Comparison of ENCODE assay signal across 10 cellular contexts in the genomic region with DNA sequence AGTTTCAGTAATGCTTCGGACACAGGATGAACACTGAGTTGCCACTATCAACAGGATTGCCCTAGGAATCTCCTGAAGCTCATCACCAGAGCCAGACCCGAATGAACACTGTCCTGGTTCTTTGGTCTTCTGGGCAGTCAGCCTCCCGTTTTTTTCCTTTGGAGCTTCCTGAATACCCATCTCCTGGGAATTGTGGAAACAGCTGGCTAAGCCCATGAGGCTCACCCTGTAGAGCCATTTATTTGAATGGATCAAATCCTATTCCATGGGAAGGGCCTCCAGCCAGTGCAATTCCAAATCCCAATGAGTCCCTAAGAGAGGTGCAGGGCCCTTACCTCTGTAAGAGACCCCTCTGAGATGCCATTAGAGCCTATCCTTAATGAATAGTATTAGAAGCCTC. TPM values are rescaled to one million over a fixed set of nuclear protein-coding genes. Genes with fewer than 3 reads are reported as not detected.
DNase-seq lines count a peak whose midpoint lies in the region; ATAC-seq and TF ChIP-seq lines count a peak whose summit lies in the region.
"Had no signal": no experiment of that assay in that cellular context is flagged by ENCODE, and none has a peak within 500 bp of the region (broad histone marks: within the 10 kb centered on the region; RNA-seq: fewer than 3 reads in every experiment).

No MANE protein-coding gene starts in this region.

- H3K27ac Mint-ChIP-seq in activated naive CD4-positive, alpha-beta T cell treated with anti-CD3 and anti-CD28 coated beads, Interleukin-2, amount 10 ng/mL, durations not matched to agents 7 days and 5 days = peak overlapping the region; percentile 90
- H3K27ac Mint-ChIP-seq in stimulated activated naive CD8-positive, alpha-beta T cell treated with anti-CD3 and anti-CD28 coated beads, Interleukin-15, amount 100 ng/mL, for 72 hours = peak overlapping the region; percentile 75 to 88

- H3K9me3 ChIP-seq in OCI-LY7 (ENCODE audit: low read length) = no peaks in the 10 kb centered on the region
- H3K9me3 ChIP-seq in gastroesophageal sphincter = no peaks in the 10 kb centered on the region

- no peak for TF ChIP-seq EP300 in gastroesophageal sphincter (IDR thresholded peaks at IDR 0.05)

- intact Hi-C loops in OCI-LY7 (cut with micrococcal nuclease; ENCODE audit: unreplicated experiment) = no loop called here

- peak overlapping the region; percentile 54 for H3K27ac ChIP-seq in OCI-LY7 (ENCODE audit: low read depth, low read length, poor library complexity, severe bottlenecking)
- H3K27ac ChIP-seq in gastroesophageal sphincter = peak overlapping the region in 3 of 4 donors; percentile 30 to 42 (median 37)
- H3K27ac ChIP-seq: RWPE1 had no signal

- H3K36me3 ChIP-seq in OCI-LY7 (ENCODE audit: insufficient read depth, low read length) (peaks cover 100% of the 10 kb centered on the region), gastroesophageal sphincter (peaks cover 0 to 14% of the 10 kb centered on the region in 2 donors)

- peak overlapping the region; percentile 74 for H3K4me2 ChIP-seq in OCI-LY7 (ENCODE audit: low read length)

- peaks cover 79% of the 10 kb centered on the region for H3K36me3 Mint-ChIP-seq in activated naive CD4-positive, alpha-beta T cell treated with anti-CD3 and anti-CD28 coated beads, Interleukin-2, amount 10 ng/mL, durations not matched to agents 7 days and 5 days

- no peak for ATAC-seq in gastroesophageal sphincter
- no peak for ATAC-seq in stimulated activated naive CD8-positive, alpha-beta T cell treated with anti-CD3 and anti-CD28 coated beads, Interleukin-15, amount 100 ng/mL, for 72 hours

- BruUV-seq in OCI-LY7 (replicated peaks; lab: Mats Ljungman, UMichigan) = no TSS peak

- H3K4me3 Mint-ChIP-seq in activated naive CD4-positive, alpha-beta T cell treated with anti-CD3 and anti-CD28 coated beads, Interleukin-2, amount 10 ng/mL, durations not matched to agents 7 days and 5 days = peak overlapping the region; percentile 17
- no peak overlapping the region for H3K4me3 Mint-ChIP-seq in stimulated activated naive CD8-positive, alpha-beta T cell treated with anti-CD3 and anti-CD28 coated beads, Interleukin-15, amount 100 ng/mL, for 72 hours

- peaks cover 100% of the 10 kb centered on the region for H3K79me2 ChIP-seq in OCI-LY7 (ENCODE audit: insufficient read depth, low read depth, low read length)

- WGBS in gastroesophageal sphincter (ENCODE audit: low coverage in 1 of 2), 2 donors = 60 to 71% methylated on average over 3 of the region's 3 CpGs

- TF ChIP-seq POLR2A in gastroesophageal sphincter (IDR thresholded peaks at IDR 0.05) = no peak

- peaks cover 80% of the 10 kb centered on the region for H3K4me1 Mint-ChIP-seq in activated naive CD4-positive, alpha-beta T cell treated with anti-CD3 and anti-CD28 coated beads, Interleukin-2, amount 10 ng/mL, durations not matched to agents 7 days and 5 days
- H3K4me1 Mint-ChIP-seq in stimulated activated naive CD8-positive, alpha-beta T cell treated with anti-CD3 and anti-CD28 coated beads, Interleukin-15, amount 100 ng/mL, for 72 hours = peaks cover 97% of the 10 kb centered on the region

- no peaks in the 10 kb centered on the region for H3K27me3 Mint-ChIP-seq in activated naive CD4-positive, alpha-beta T cell treated with anti-CD3 and anti-CD28 coated beads, Interleukin-2, amount 10 ng/mL, durations not matched to agents 7 days and 5 days
- no peaks in the 10 kb centered on the region for H3K27me3 Mint-ChIP-seq in stimulated activated naive CD8-positive, alpha-beta T cell treated with anti-CD3 and anti-CD28 coated beads, Interleukin-15, amount 100 ng/mL, for 72 hours

- H3K9me3 Mint-ChIP-seq in activated naive CD4-positive, alpha-beta T cell treated with anti-CD3 and anti-CD28 coated beads, Interleukin-2, amount 10 ng/mL, durations not matched to agents 7 days and 5 days = no peaks in the 10 kb centered on the region
- H3K9me3 Mint-ChIP-seq in stimulated activated naive CD8-positive, alpha-beta T cell treated with anti-CD3 and anti-CD28 coated beads, Interleukin-15, amount 100 ng/mL, for 72 hours = no peaks in the 10 kb centered on the region

- POLR2A ChIA-PET in OCI-LY7 (lab: Charles Lee) = interaction anchor here (0.9 to 11.9 kb wide), 4 partner anchors 14 to 35 kb away, joined by 3 to 250 read pairs (median 7); no protein-coding TSS in a partner anchor

- H3K9me2 ChIP-seq in OCI-LY7 (ENCODE audit: insufficient read depth, low read length) = no peaks in the 10 kb centered on the region

- H3K4me3 ChIP-seq in OCI-LY7 (ENCODE audit: low read depth, low read length, poor library complexity, severe bottlenecking) (peak overlapping the region; percentile 21), gastroesophageal sphincter (no peak overlapping the region)

- H4K20me1 ChIP-seq in OCI-LY7 (ENCODE audit: insufficient read depth, low read length) = peaks cover 13% of the 10 kb centered on the region

- TF ChIP-seq CTCF in OCI-LY7 (conservative IDR thresholded peaks at IDR 0.05; ENCODE audit: low read length) (no peak), gastroesophageal sphincter (IDR thresholded peaks at IDR 0.05) (no peak)

- no peak overlapping the region for H2AFZ ChIP-seq in OCI-LY7 (ENCODE audit: low read length)

- CTCF ChIA-PET in activated naive CD4-positive, alpha-beta T cell treated with anti-CD3 and anti-CD28 coated beads, Interleukin-2, amount 10 ng/mL, durations not matched to agents 7 days and 5 days (lab: Charles Lee) = interaction anchor here (0.8 to 12.4 kb wide), 9 partner anchors 14 to 446 kb away, joined by 3 to 236 read pairs (median 7); no protein-coding TSS in a partner anchor
- CTCF ChIA-PET in OCI-LY7 (lab: Charles Lee; ENCODE audit: unreplicated experiment) = interaction anchor here (1.8 to 2.8 kb wide), 2 partner anchors 14 to 35 kb away, joined by 4 to 12 read pairs; no protein-coding TSS in a partner anchor

- H3K27me3 ChIP-seq in gastroesophageal sphincter = no peaks in the 10 kb centered on the region

- peaks cover 66% of the 10 kb centered on the region for H3K4me1 ChIP-seq in OCI-LY7 (ENCODE audit: insufficient read depth, low read length, poor library complexity, severe bottlenecking)
- H3K4me1 ChIP-seq in gastroesophageal sphincter = peaks cover 0 to 63% (median 4%) of the 10 kb centered on the region in 3 donors

- DNase-seq in activated naive CD4-positive, alpha-beta T cell treated with anti-CD3 and anti-CD28 coated beads, Interleukin-2, amount 10 ng/mL, durations not matched to agents 7 days and 5 days = no peak
- no peak for DNase-seq in activated naive CD4-positive, alpha-beta T cell (lab: John Stamatoyannopoulos, UW)
- no peak for DNase-seq in OCI-LY7 (ENCODE audit: low spot score)
- DNase-seq in stimulated activated naive CD8-positive, alpha-beta T cell treated with anti-CD3 and anti-CD28 coated beads, Interleukin-15, amount 100 ng/mL, for 72 hours = no peak
- no peak for DNase-seq in germinal center (ENCODE audit: low spot score)
- DNase-seq in NCI-H510A treated with DMSO at 0.1 percent for 48 hours (lab: John Stamatoyannopoulos, UW) = no peak
- DNase-seq in stimulated activated naive CD4-positive, alpha-beta T cell (lab: John Stamatoyannopoulos, UW) = no peak
- DNase-seq: nucleus accumbens had no signal

RNA-seq across cellular contexts. Expression of a gene that starts 5.9 kb away (rescaled TPM):
- 164 and 186 TPM in 2 replicates for total RNA-seq in OCI-LY7 (2014; rRNA removed; shearing (Covaris generic))
- total RNA-seq in OCI-LY7 (2022) (161 and 180 TPM in 2 replicates), gastroesophageal sphincter (10 to 100 TPM; 14.5 to 20.6 (median 17.3) TPM)

Comparison
In these comparisons a context has a peak if more than half of its experiments do, and no peak if none do; other contexts are left out.
1. RNA of a gene that starts 5.9 kb away (total RNA-seq): 161 to 186 TPM in OCI-LY7; 14.5 to 20.6 TPM in gastroesophageal sphincter; every median in the first group is over 4 times any median in the second.